ENCODE assay signal across 1 cellular context in the genomic region with DNA sequence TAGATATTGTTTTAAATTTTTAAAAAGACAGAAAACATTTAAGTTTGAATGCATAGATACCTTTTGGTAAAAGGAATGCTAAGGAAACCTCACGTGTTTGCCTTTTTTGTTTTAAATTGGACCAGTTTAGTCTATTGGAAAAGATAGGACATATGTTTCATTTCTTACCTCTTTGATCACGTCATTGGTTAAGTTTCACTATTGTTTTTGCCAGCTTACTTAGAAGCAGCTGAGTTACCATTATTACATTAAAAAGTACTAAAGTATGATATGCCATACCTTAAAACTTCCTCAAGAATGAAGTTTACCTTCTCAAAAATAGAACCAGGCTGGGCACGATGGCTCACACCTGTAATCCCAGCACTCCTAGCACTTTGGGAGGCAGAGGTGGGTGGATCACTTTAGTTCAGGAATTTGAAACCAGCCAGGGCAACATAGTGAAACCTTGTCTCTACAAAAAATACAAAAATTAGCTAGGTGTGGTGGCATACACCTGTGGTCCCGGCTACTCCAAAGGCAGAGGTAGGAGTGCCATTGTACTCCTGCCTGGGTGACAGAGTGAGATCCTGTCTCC.
TF ChIP-seq lines count a peak whose summit lies in the region.

No MANE protein-coding gene starts in this region.

TF ChIP-seq in WTC11, 78 proteins besides CTCF, POLR2A, EP300 and RAD21 (continued from another document):
- TF ChIP-seq, protein P1, sequence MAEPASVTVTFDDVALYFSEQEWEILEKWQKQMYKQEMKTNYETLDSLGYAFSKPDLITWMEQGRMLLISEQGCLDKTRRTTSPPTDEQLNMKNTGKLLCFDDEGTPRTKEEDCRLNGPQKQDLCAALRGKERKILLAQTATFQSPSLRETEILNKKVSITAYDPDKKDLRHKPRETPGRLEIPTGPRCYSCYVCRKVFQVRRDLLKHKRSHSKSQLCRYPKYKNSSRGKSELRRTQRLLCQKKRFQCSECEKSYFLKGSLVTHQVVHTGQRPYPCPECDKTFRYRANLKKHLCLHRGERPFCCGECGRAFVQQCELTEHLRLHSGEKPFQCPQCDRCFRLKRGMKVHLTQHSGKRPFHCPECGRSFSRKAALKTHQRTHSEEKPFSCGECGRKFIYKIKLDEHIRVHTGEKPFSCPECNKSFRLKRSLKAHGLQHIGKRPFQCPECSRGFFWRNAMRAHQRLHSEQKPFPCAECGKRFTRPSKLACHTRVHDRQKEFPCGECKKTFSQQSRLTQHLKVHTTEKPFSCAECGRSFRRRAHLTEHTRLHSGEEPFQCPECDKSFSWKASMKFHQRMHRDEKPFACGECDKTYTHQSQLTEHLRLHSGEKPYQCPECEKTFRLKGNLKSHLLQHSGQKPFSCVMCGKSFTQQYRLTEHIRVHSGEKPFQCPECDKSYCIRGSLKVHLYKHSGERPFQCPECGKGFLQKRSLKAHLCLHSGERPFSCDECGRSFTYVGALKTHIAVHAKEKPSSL (CRISPR knock-in tag; conservative IDR thresholded peaks at IDR 0.05) = no peak
- TF ChIP-seq ZNF396 (CRISPR knock-in tag; IDR thresholded peaks at IDR 0.05; ENCODE audit: borderline replicate concordance) = no peak
- TF ChIP-seq, protein P2, sequence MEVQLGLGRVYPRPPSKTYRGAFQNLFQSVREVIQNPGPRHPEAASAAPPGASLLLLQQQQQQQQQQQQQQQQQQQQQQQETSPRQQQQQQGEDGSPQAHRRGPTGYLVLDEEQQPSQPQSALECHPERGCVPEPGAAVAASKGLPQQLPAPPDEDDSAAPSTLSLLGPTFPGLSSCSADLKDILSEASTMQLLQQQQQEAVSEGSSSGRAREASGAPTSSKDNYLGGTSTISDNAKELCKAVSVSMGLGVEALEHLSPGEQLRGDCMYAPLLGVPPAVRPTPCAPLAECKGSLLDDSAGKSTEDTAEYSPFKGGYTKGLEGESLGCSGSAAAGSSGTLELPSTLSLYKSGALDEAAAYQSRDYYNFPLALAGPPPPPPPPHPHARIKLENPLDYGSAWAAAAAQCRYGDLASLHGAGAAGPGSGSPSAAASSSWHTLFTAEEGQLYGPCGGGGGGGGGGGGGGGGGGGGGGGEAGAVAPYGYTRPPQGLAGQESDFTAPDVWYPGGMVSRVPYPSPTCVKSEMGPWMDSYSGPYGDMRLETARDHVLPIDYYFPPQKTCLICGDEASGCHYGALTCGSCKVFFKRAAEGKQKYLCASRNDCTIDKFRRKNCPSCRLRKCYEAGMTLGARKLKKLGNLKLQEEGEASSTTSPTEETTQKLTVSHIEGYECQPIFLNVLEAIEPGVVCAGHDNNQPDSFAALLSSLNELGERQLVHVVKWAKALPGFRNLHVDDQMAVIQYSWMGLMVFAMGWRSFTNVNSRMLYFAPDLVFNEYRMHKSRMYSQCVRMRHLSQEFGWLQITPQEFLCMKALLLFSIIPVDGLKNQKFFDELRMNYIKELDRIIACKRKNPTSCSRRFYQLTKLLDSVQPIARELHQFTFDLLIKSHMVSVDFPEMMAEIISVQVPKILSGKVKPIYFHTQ (CRISPR knock-in tag; IDR thresholded peaks at IDR 0.05) = no peak
- no peak for TF ChIP-seq ZBTB21 (CRISPR knock-in tag; IDR thresholded peaks at IDR 0.05; ENCODE audit: borderline replicate concordance)
- TF ChIP-seq, protein P3, sequence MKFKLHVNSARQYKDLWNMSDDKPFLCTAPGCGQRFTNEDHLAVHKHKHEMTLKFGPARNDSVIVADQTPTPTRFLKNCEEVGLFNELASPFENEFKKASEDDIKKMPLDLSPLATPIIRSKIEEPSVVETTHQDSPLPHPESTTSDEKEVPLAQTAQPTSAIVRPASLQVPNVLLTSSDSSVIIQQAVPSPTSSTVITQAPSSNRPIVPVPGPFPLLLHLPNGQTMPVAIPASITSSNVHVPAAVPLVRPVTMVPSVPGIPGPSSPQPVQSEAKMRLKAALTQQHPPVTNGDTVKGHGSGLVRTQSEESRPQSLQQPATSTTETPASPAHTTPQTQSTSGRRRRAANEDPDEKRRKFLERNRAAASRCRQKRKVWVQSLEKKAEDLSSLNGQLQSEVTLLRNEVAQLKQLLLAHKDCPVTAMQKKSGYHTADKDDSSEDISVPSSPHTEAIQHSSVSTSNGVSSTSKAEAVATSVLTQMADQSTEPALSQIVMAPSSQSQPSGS (CRISPR knock-in tag; IDR thresholded peaks at IDR 0.05; ENCODE audit: borderline replicate concordance, low read depth) = no peak
- TF ChIP-seq ZNF423 (CRISPR knock-in tag; IDR thresholded peaks at IDR 0.05) = no peak
- no peak for TF ChIP-seq RELA (CRISPR knock-in tag; IDR thresholded peaks at IDR 0.05; ENCODE audit: borderline replicate concordance)
- TF ChIP-seq, protein P4, sequence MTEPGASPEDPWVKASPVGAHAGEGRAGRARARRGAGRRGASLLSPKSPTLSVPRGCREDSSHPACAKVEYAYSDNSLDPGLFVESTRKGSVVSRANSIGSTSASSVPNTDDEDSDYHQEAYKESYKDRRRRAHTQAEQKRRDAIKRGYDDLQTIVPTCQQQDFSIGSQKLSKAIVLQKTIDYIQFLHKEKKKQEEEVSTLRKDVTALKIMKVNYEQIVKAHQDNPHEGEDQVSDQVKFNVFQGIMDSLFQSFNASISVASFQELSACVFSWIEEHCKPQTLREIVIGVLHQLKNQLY (CRISPR knock-in tag; IDR thresholded peaks at IDR 0.05) = no peak
- no peak for TF ChIP-seq PRRX2 (CRISPR knock-in tag; IDR thresholded peaks at IDR 0.05)
